28 cellular contexts compared by ENCODE assay signal in the genomic region with DNA sequence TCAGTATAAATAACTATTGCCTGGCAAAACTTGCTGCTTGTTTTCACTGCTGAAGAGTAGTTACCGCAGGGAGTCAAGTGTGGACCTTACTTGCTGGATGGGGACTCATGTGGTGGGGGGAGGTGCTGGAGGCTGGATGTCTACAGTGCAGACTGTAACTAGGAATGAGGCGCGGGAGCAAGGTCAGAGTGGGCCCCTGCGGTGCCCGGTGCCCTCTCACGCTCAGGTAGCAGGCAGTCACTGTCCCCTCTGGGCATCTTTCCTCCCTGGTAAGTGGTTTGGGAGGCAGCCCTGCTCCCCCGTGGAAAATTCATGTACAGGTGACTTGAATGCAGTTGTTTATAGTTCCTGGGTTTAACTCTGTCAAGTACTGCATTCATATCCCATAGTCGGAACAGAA. TPM values are rescaled to one million over a fixed set of nuclear protein-coding genes. Genes with fewer than 3 reads are reported as not detected.
"Had no signal": no experiment of that assay in that cellular context is flagged by ENCODE, and none has a peak within 500 bp of the region (broad histone marks: within the 10 kb centered on the region; RNA-seq: fewer than 3 reads in every experiment).

No MANE protein-coding gene starts in this region.

- H3K27ac Mint-ChIP-seq: activated CD8-positive, alpha-beta T cell treated with anti-CD3 and anti-CD28 coated beads, Interleukin-2, amount 10 ng/mL, durations not matched to agents 7 days and 5 days; activated naive CD8-positive, alpha-beta T cell treated with anti-CD3 and anti-CD28 coated beads, Interleukin-2, amount 50 U/mL, for 24 hours; T-helper 1 cell treated with Interleukin-12 subunit alpha and Interleukin-12 subunit beta and Interleukin-4 antibody, amounts not matched to agents 30 μg/mL and 1 μg/mL, for 36 hours had no signal

- ATAC-seq: activated CD8-positive, alpha-beta T cell treated with anti-CD3 and anti-CD28 coated beads, Interleukin-2, amount 10 ng/mL, durations not matched to agents 7 days and 5 days; activated naive CD4-positive, alpha-beta T cell treated with anti-CD3 and anti-CD28 coated beads, Interleukin-2, amount 50 U/mL, for 72 hours; activated naive CD8-positive, alpha-beta T cell treated with anti-CD3 and anti-CD28 coated beads, Interleukin-2, amount 50 U/mL, for 24 hours; body of pancreas; PC-3; WTC11 had no signal

- H3K27me3 Mint-ChIP-seq: activated naive CD8-positive, alpha-beta T cell treated with anti-CD3 and anti-CD28 coated beads, Interleukin-2, amount 50 U/mL, for 24 hours had no signal

- FAIRE-seq: bronchial epithelial cell, RCC 7860 had no signal

- H3K4me3 ChIP-seq: ascending aorta, body of pancreas had no signal

- DNase-seq: activated CD4-positive, alpha-beta T cell treated with anti-CD3 and anti-CD28 coated beads for 48 hours; activated CD4-positive, alpha-beta T cell treated with anti-CD3 and anti-CD28 coated beads, Interleukin-2, amount 50 U/mL, for 4 hours; activated CD4-positive, CD25-positive, alpha-beta regulatory T cell treated with anti-CD3 and anti-CD28 coated beads, Interleukin-2, amount 50 U/mL, for 72 hours; activated CD8-positive, alpha-beta memory T cell treated with anti-CD3 and anti-CD28 coated beads, Interleukin-2, amount 50 U/mL, for 48 hours; activated CD8-positive, alpha-beta T cell treated with anti-CD3 and anti-CD28 coated beads, Interleukin-2, amount 10 ng/mL, durations not matched to agents 7 days and 5 days; activated effector memory CD4-positive, alpha-beta T cell treated with anti-CD3 and anti-CD28 coated beads, Interleukin-2, amount 50 U/mL, for 16 hours; activated naive CD4-positive, alpha-beta T cell treated with Interleukin-2 at 50 U/mL for 16 hours; activated naive CD8-positive, alpha-beta T cell treated with anti-CD3 and anti-CD28 coated beads, Interleukin-2, amount 50 U/mL, for 24 hours; activated T-cell treated with anti-CD3 and anti-CD28 coated beads, Interleukin-2, amount 50 U/mL, for 1 hour; amniotic stem cell; KG1; NCI-H1092; NCI-H1417; NCI-H1694; NCI-H2029; NCI-H2107; NCI-H510A treated with DMSO at 0.1 percent for 48 hours; PC-3; SHP77 treated with DMSO at 0.1 percent for 48 hours; T-helper 9 cell had no signal

- H3K27ac ChIP-seq: ascending aorta had no signal

- H3K4me3 Mint-ChIP-seq: activated CD8-positive, alpha-beta T cell treated with anti-CD3 and anti-CD28 coated beads, Interleukin-2, amount 10 ng/mL, durations not matched to agents 7 days and 5 days; activated naive CD8-positive, alpha-beta T cell treated with anti-CD3 and anti-CD28 coated beads, Interleukin-2, amount 50 U/mL, for 24 hours; T-helper 1 cell treated with Interleukin-12 subunit alpha and Interleukin-12 subunit beta and Interleukin-4 antibody, amounts not matched to agents 30 μg/mL and 1 μg/mL, for 36 hours; WTC11 had no signal

- H3K9me3 ChIP-seq: ascending aorta, body of pancreas had no signal

- H3K9me3 Mint-ChIP-seq: activated naive CD4-positive, alpha-beta T cell treated with anti-CD3 and anti-CD28 coated beads, Interleukin-2, amount 50 U/mL, for 72 hours; activated naive CD8-positive, alpha-beta T cell treated with anti-CD3 and anti-CD28 coated beads, Interleukin-2, amount 50 U/mL, for 24 hours; T-helper 1 cell treated with Interleukin-12 subunit alpha and Interleukin-12 subunit beta and Interleukin-4 antibody, amounts not matched to agents 30 μg/mL and 1 μg/mL, for 36 hours had no signal

- H3K27me3 ChIP-seq: ascending aorta, body of pancreas had no signal

RNA-seq across cellular contexts. Expression of gene C16orf74, which starts 43.8 kb away (rescaled TPM):
- total RNA-seq: ascending aorta, LHCN-M2 had no signal
